8 cellular contexts compared by ENCODE assay signal in the genomic region with DNA sequence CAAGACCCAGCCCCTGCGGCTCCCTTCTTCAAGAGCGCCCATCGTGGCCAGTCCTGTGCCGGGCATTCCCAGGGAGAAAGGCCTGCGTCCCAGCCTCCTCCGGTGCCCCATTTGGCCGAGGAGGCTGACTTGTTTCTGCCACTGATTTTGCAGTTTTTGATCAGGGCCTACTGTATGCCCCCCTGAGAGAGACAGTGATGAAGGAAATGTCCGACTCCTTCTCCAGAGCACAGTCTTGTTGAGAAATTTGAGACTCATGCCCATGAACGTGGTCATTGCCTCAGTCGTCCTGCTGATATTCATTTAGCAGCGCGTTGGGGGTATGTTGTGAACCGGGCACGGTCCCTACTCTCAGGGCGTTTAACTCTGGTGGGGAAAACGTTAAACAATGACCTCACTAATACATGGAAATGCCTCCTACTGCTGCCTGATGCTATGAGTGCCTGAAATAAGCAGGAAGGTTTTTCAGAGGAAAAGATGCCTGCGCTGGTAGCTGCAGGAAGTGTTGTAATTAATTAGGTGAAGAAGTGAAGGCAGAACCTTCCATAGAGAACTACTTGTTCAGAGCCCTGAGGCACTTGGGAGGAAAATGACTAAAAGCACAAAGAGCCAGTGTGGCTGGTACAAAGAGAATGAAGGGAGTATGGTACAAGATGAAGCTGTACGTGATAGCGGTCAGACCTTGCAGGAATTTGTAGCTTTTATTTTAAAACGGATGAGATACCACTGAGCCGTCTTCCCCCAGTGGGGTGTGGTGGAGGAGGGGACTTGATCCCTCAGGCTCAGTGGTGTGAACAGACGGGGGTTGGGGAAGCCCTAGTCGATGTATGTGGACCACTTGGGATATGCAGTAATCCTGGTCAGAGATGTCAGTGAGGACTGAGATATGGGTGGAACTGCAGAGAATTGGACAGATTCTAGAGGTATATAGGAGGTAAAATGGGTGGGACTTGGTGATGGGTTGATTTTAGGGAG. TPM values are rescaled to one million over a fixed set of nuclear protein-coding genes. Genes with fewer than 3 reads are reported as not detected.
DNase-seq lines count a peak whose midpoint lies in the region; ATAC-seq and TF ChIP-seq lines count a peak whose summit lies in the region.

No MANE protein-coding gene starts in this region.

- no peak for DNase-seq in DND-41
- DNase-seq in ascending aorta (ENCODE audit: low spot score in 2 of 2) = no peak
- peak; percentile 36 for DNase-seq in iris pigment epithelial cell (ENCODE audit: low read depth)
- DNase-seq in tibial artery = no peak
- no peak for DNase-seq in NCI-H2107 (lab: John Stamatoyannopoulos, UW)
- DNase-seq in T-helper 2 cell treated with Interferon-gamma antibody and Interleukin-4, amounts not matched to agents 5 μg/mL and 100 μg/mL, for 36 hours (ENCODE audit: low spot score) = no peak

- peaks cover 20% of the 10 kb centered on the region for H3K36me3 Mint-ChIP-seq in T-helper 2 cell treated with Interferon-gamma antibody and Interleukin-4, amounts not matched to agents 5 μg/mL and 100 μg/mL, for 36 hours (ENCODE audit: low read depth)

- peak overlapping the region; percentile 84 for H3K9ac ChIP-seq in DND-41 (ENCODE audit: low read depth, low read length)

- peaks cover 19% of the 10 kb centered on the region for H3K4me1 Mint-ChIP-seq in T-helper 2 cell treated with Interferon-gamma antibody and Interleukin-4, amounts not matched to agents 5 μg/mL and 100 μg/mL, for 36 hours (ENCODE audit: low read depth)

- ATAC-seq in DND-41 (ENCODE audit: insufficient read depth, low read depth) (0 out of 3 replicates have a peak, but pooled peaks have one; percentile 1), HG03097 (IDR thresholded peaks at IDR 0.05; ENCODE audit: low FRiP score, unreplicated experiment) (peak; percentile 7), GM19452 (IDR thresholded peaks at IDR 0.05; ENCODE audit: unreplicated experiment) (no peak)

- H3K4me3 ChIP-seq in DND-41 (ENCODE audit: low read depth in 1 of 2, low read length in 2 of 2) = peak overlapping the region; percentile 78 to 83
- H3K4me3 ChIP-seq in ascending aorta = peak overlapping the region; percentile 84 to 93
- peak overlapping the region; percentile 98 to 99 for H3K4me3 ChIP-seq in tibial artery

- H3K9me3 ChIP-seq in DND-41 (ENCODE audit: insufficient read depth, low read length, severe bottlenecking) = no peaks in the 10 kb centered on the region
- H3K9me3 ChIP-seq in ascending aorta = no peaks in the 10 kb centered on the region
- H3K9me3 ChIP-seq in tibial artery = no peaks in the 10 kb centered on the region

- H3K4me1 ChIP-seq in DND-41 (ENCODE audit: insufficient read depth, low read length) (peaks cover 38% of the 10 kb centered on the region), ascending aorta (peaks cover 4 to 29% of the 10 kb centered on the region in 2 donors), tibial artery (peaks cover 0 to 38% (median 23%) of the 10 kb centered on the region in 4 donors)

- H3K4me3 Mint-ChIP-seq in T-helper 2 cell treated with Interferon-gamma antibody and Interleukin-4, amounts not matched to agents 5 μg/mL and 100 μg/mL, for 36 hours = no peak overlapping the region

- no peaks in the 10 kb centered on the region for H3K9me3 Mint-ChIP-seq in T-helper 2 cell treated with Interferon-gamma antibody and Interleukin-4, amounts not matched to agents 5 μg/mL and 100 μg/mL, for 36 hours

- no peak overlapping the region for H3K27ac Mint-ChIP-seq in T-helper 2 cell treated with Interferon-gamma antibody and Interleukin-4, amounts not matched to agents 5 μg/mL and 100 μg/mL, for 36 hours

- H2AFZ ChIP-seq in DND-41 (ENCODE audit: low read depth, low read length) = peak overlapping the region; percentile 81

- peaks cover 92% of the 10 kb centered on the region for H3K79me2 ChIP-seq in DND-41 (ENCODE audit: insufficient read depth, low read length)

- no peaks in the 10 kb centered on the region for H3K27me3 Mint-ChIP-seq in T-helper 2 cell treated with Interferon-gamma antibody and Interleukin-4, amounts not matched to agents 5 μg/mL and 100 μg/mL, for 36 hours (ENCODE audit: low read depth)

- H3K27ac ChIP-seq in DND-41 (ENCODE audit: low read length) (peak overlapping the region; percentile 72), ascending aorta (peak overlapping the region; percentile 89 to 90), tibial artery (peak overlapping the region; percentile 79 to 96)

- intact Hi-C loops in ascending aorta (cut with DNase I) (loop anchor here (2.0 to 10.0 kb wide), 3 partner anchors 75 to 233 kb away; partner anchors contain the start of genes FABP3 and PUM1), tibial artery (cut with DNase I; ENCODE audit: low total_unique reads) (loop anchor here (10.0 kb wide), 1 partner anchor 127 kb away; no protein-coding TSS in a partner anchor)

- peak overlapping the region; percentile 90 for H3K4me2 ChIP-seq in DND-41 (ENCODE audit: insufficient read depth, low read length)

- peaks cover 8% of the 10 kb centered on the region; the same call in 1 of the 2 replicates for H4K20me1 ChIP-seq in DND-41 (ENCODE audit: insufficient read depth, low read length)

- TF ChIP-seq CTCF in DND-41 (IDR thresholded peaks at IDR 0.05; ENCODE audit: borderline replicate concordance, extremely low read depth, low read length, poor library complexity, severe bottlenecking) (no peak), ascending aorta (IDR thresholded peaks at IDR 0.05) (no peak), tibial artery (IDR thresholded peaks at IDR 0.05) (no peak)

- H3K27me3 ChIP-seq in DND-41 (ENCODE audit: insufficient read depth, low read length, poor library complexity) (no peaks in the 10 kb centered on the region), ascending aorta (no peaks in the 10 kb centered on the region), tibial artery (no peaks in the 10 kb centered on the region)

- H3K36me3 ChIP-seq in DND-41 (ENCODE audit: insufficient read depth, low read length) (peaks cover 25% of the 10 kb centered on the region), ascending aorta (peaks cover 7 to 8% of the 10 kb centered on the region in 2 donors), tibial artery (peaks cover under 1 to 17% (median 9%) of the 10 kb centered on the region in 3 donors)

RNA-seq across cellular contexts. Expression of gene ZCCHC17, which starts 0.7 kb away (rescaled TPM):
- 9.7 TPM for total RNA-seq in ascending aorta

RNA-seq across cellular contexts. Expression of gene SNRNP40, which starts 1.0 kb away (rescaled TPM):
- 11.8 TPM for total RNA-seq in ascending aorta

RNA-seq across cellular contexts. Expression of gene NKAIN1, which starts 57.9 kb away (rescaled TPM):
- total RNA-seq in ascending aorta = not detected
